ENCODE assay signal across 9 cellular contexts in the genomic region with DNA sequence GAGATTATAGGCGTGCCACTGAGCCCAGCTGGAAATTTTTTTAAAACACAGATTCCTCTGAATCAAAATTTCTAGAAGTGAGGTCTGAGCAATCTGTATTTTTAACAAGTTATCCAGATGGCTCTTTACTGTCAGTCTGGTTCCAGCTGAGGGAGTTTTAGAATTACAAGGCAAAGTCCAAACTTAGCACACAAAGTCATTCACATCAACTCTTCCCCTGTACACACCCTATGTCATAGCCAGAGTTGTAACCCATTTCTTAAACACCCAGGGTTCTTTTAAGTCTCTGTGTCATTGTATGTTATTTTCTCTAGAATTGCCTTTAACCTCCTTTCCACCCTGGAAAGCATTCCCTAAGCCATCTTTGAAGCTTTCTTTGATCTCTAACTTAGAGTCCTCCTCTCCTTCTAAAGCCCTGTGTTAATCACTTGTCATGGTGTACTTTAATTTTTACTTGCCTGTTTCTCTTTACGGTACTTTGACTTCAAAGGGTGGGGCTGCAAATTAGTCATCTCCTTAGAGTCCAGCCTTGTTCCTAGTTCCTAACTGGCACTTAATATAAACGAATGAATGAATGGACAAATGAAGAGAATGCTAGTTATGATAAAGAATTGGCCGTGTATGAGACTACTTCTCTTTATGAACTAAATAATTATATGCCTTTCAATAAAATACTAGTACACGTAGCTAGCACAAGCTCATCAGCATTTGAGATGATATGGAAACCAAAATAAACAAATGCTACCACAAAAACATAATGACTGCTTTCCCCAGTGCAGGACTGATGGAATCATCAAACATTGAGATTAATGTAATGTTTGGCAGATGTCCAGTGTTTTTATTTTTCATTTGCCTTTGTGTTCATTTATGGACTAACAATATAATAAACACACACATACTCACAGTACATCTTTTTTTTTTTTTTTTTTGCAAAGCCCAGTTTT. TPM values are rescaled to one million over a fixed set of nuclear protein-coding genes. Genes with fewer than 3 reads are reported as not detected.
DNase-seq lines count a peak whose midpoint lies in the region; ATAC-seq, FAIRE-seq and TF ChIP-seq lines count a peak whose summit lies in the region.
"Had no signal": no experiment of that assay in that cellular context is flagged by ENCODE, and none has a peak within 500 bp of the region (broad histone marks: within the 10 kb centered on the region; RNA-seq: fewer than 3 reads in every experiment).

No MANE protein-coding gene starts in this region.

- no peak overlapping the region for H2AFZ ChIP-seq in neural progenitor cell (replicated peaks)

- H3K27me3 ChIP-seq in neural progenitor cell = no peaks in the 10 kb centered on the region

- no peak for TF ChIP-seq CTCF in neural progenitor cell (IDR thresholded peaks at IDR 0.05)

- ATAC-seq in GM19023 (IDR thresholded peaks at IDR 0.05; ENCODE audit: unreplicated experiment) = no peak

- no peak overlapping the region for H3K27ac ChIP-seq in neural progenitor cell

- H3K79me2 ChIP-seq in neural progenitor cell (ENCODE audit: low read depth) = no peaks in the 10 kb centered on the region

- no peak overlapping the region for H3K4me3 ChIP-seq in neural progenitor cell

- peaks cover 2% of the 10 kb centered on the region for H3K27me3 Mint-ChIP-seq in neural progenitor cell (ENCODE audit: insufficient read depth, low read depth)

- H3K4me1 Mint-ChIP-seq in neural progenitor cell = peaks cover 27% of the 10 kb centered on the region

- no peak overlapping the region for H3K4me2 ChIP-seq in neural progenitor cell

- no peaks in the 10 kb centered on the region for H3F3A ChIP-seq in neural progenitor cell (ENCODE audit: low read depth)

- H3K4me3 Mint-ChIP-seq in neural progenitor cell = no peak overlapping the region

- peak overlapping the region; percentile 39 for H3K27ac Mint-ChIP-seq in neural progenitor cell

- H3K36me3 Mint-ChIP-seq in neural progenitor cell = peaks cover 11% of the 10 kb centered on the region

- H4K20me1 ChIP-seq in neural progenitor cell (ENCODE audit: low read depth) = no peaks in the 10 kb centered on the region

- no peak overlapping the region for H3K9ac ChIP-seq in neural progenitor cell

- peaks cover 3% of the 10 kb centered on the region for H3K9me3 Mint-ChIP-seq in neural progenitor cell

- no peaks in the 10 kb centered on the region for H3K36me3 ChIP-seq in neural progenitor cell

- no peaks in the 10 kb centered on the region for H3K9me3 ChIP-seq in neural progenitor cell (ENCODE audit: low read depth)

- peak; percentile 28 for DNase-seq in DMS153 (lab: John Stamatoyannopoulos, UW)
- DNase-seq in DMS153 treated with DMSO at 0.1 percent for 48 hours (lab: John Stamatoyannopoulos, UW; ENCODE audit: unreplicated experiment) = no peak
- peak; percentile 49 for DNase-seq in NCI-H460 (ENCODE audit: extremely low read depth, low read depth)
- DNase-seq in dermis blood vessel endothelial cell = peak; percentile 25
- DNase-seq in neural progenitor cell (ENCODE audit: low spot score) = no peak
- no peak for DNase-seq in T-helper 9 cell
- no peak for DNase-seq in GM19239 (ENCODE audit: insufficient read length, low spot score)

- FAIRE-seq in GM19239 (lab: Jason Lieb, UNC) = no peak
- FAIRE-seq: A204.1 had no signal

- no peaks in the 10 kb centered on the region for H3K4me1 ChIP-seq in neural progenitor cell

RNA-seq across cellular contexts. Expression of gene ACTR3, which starts 12.0 kb away (rescaled TPM):
- 252 and 261 TPM in 2 replicates for total RNA-seq in NCI-H460 (2014; rRNA removed; shearing (Covaris generic))
- 126 and 173 TPM in 2 replicates for polyA plus RNA-seq in NCI-H460 (2014; cell fraction: nucleus; rRNA removed)
- total RNA-seq in dermis blood vessel endothelial cell (248 and 408 TPM in 2 replicates), neural progenitor cell (ENCODE audit: low replicate concordance) (120 and 175 TPM in 2 replicates)

Comparison
In these comparisons a context has a peak if more than half of its experiments do, and no peak if none do; other contexts are left out.
1. DNase-seq: peak in DMS153 (single experiment), NCI-H460 (single experiment) and dermis blood vessel endothelial cell (single experiment); none in DMS153 treated with DMSO at 0.1 percent for 48 hours (single experiment), neural progenitor cell (single experiment), T-helper 9 cell (single experiment) and GM19239 (single experiment).